Comparison of ENCODE assay signal across 1 cellular context in genomic region chr12:55817352-55818139, GRCh38.
A peak's percentile ranks its signal among the peaks of the same experiment; 100 is the strongest.
TF ChIP-seq lines count a peak whose summit lies in the region.

TSS of gene ORMDL2 (plus strand) at chr12:55818041. CDS start at chr12:55819000, 959 bp downstream.
TSS of gene SARNP (minus strand) at chr12:55817724. CDS start at chr12:55817701, 23 bp downstream.

TF ChIP-seq in H1, 55 proteins besides CTCF, POLR2A, EP300 and RAD21 (continued from another document):
- 0 out of 2 replicates have a peak, but pooled peaks have one; percentile 5 for TF ChIP-seq EGR1 (IDR thresholded peaks at IDR 0.05; ENCODE audit: borderline replicate concordance, low read depth, low read length)
- no peak for TF ChIP-seq CHD7 (IDR thresholded peaks at IDR 0.05; ENCODE audit: insufficient replicate concordance, low read length)
- no peak for TF ChIP-seq NRF1 (IDR thresholded peaks at IDR 0.05; ENCODE audit: low read depth, low read length)
- peak; percentile 93 for TF ChIP-seq SP2 (IDR thresholded peaks at IDR 0.05; ENCODE audit: low read length)
- peak; percentile 59 for TF ChIP-seq KDM4A (IDR thresholded peaks at IDR 0.05; ENCODE audit: low read depth, low read length, severe bottlenecking)
- TF ChIP-seq ATF2 (IDR thresholded peaks at IDR 0.05; ENCODE audit: low read length): peak; percentile 62; the same call in 1 of the 2 replicates
- no peak for TF ChIP-seq TEAD4 (IDR thresholded peaks at IDR 0.05; ENCODE audit: low read depth, low read length)
- peak; percentile 77 for TF ChIP-seq CREB1 (IDR thresholded peaks at IDR 0.05)
- TF ChIP-seq ATF3 (IDR thresholded peaks at IDR 0.05; ENCODE audit: insufficient read depth, low read depth, low read length): no peak
- TF ChIP-seq SIRT6 (IDR thresholded peaks at IDR 0.05; ENCODE audit: low read length): no peak
- peak; percentile 74; the same call in 1 of the 2 replicates for TF ChIP-seq GTF2F1 (IDR thresholded peaks at IDR 0.05; ENCODE audit: borderline replicate concordance, low read depth, low read length)
- TF ChIP-seq ZNF274 (IDR thresholded peaks at IDR 0.05; ENCODE audit: borderline replicate concordance, extremely low read depth, low read length): no peak
- TF ChIP-seq TAF7 (optimal IDR thresholded peaks at IDR 0.05; ENCODE audit: borderline replicate concordance, low read depth, low read length): peak; percentile 94
- peak; percentile 94 for TF ChIP-seq SP4 (IDR thresholded peaks at IDR 0.05; ENCODE audit: low read length)
- TF ChIP-seq TBP (IDR thresholded peaks at IDR 0.05; ENCODE audit: low read depth, low read length): peak; percentile 93
- TF ChIP-seq HDAC6 (IDR thresholded peaks at IDR 0.05; ENCODE audit: low read depth, low read length): no peak
- peak; percentile 99 for TF ChIP-seq SP1 (IDR thresholded peaks at IDR 0.05; ENCODE audit: low read depth, low read length)
- TF ChIP-seq ASH2L (IDR thresholded peaks at IDR 0.05; ENCODE audit: low read length): peak; percentile 82
- peak; percentile 36; the same call in 1 of the 2 replicates for TF ChIP-seq E2F6 (IDR thresholded peaks at IDR 0.05)
- no peak for TF ChIP-seq JUND (IDR thresholded peaks at IDR 0.05; ENCODE audit: low read length)
- TF ChIP-seq SAP30 (IDR thresholded peaks at IDR 0.05; ENCODE audit: insufficient read depth, insufficient replicate concordance, low read length): peak; percentile 76
- TF ChIP-seq CHD1 (IDR thresholded peaks at IDR 0.05; ENCODE audit: low read depth, low read length): peak; percentile 59; the same call in 1 of the 2 replicates
- no peak for TF ChIP-seq RNF2 (IDR thresholded peaks at IDR 0.05; ENCODE audit: borderline replicate concordance, low read depth, low read length, missing control alignments, poor library complexity, severe bottlenecking)
- peak; percentile 94 for TF ChIP-seq CHD2 (IDR thresholded peaks at IDR 0.05; ENCODE audit: low read length)
- TF ChIP-seq RBBP5 (IDR thresholded peaks at IDR 0.05; ENCODE audit: borderline replicate concordance, low read depth, low read length): peak; percentile 89
- TF ChIP-seq YY1 (IDR thresholded peaks at IDR 0.05; ENCODE audit: low read depth, low read length): peak; percentile 96
- TF ChIP-seq SIN3A (conservative IDR thresholded peaks at IDR 0.05 in 1 of 2, IDR thresholded peaks at IDR 0.05 in 1 of 2; ENCODE audit: low read depth in 1 of 2, low read length in 2 of 2): peak; percentile 82 to 92; a peak in 2 of 4 replicates
- no peak for TF ChIP-seq CTBP2 (IDR thresholded peaks at IDR 0.05; ENCODE audit: borderline replicate concordance, insufficient read depth, insufficient read length, low read length)
TF ChIP-seq in H1: peak in this region for 22.
